In genomic region chr1:97424209-97424608, GRCh38 we compare ENCODE assay signal across 23 cellular contexts.
A peak's percentile ranks its signal among the peaks of the same experiment; 100 is the strongest.
DNase-seq lines count a peak whose midpoint lies in the region; ATAC-seq and TF ChIP-seq lines count a peak whose summit lies in the region.
"Had no signal": no experiment of that assay in that cellular context is flagged by ENCODE, and none has a peak within 500 bp of the region (broad histone marks: within the 10 kb centered on the region; RNA-seq: fewer than 3 reads in every experiment).

No MANE protein-coding gene starts in this region.

- DNase-seq in medulla oblongata (ENCODE audit: extremely low spot score) (peak; percentile 49), dermis blood vessel endothelial cell (no peak), nephron progenitor cell (no peak), activated gamma-delta T cell (lab: John Stamatoyannopoulos, UW) (no peak)
- DNase-seq in stimulated activated CD4-positive, alpha-beta T cell treated with anti-CD3 and anti-CD28 coated beads, Interleukin-2, amount 100 ng/mL, for 48 hours, result no peak
- DNase-seq: activated CD4-positive, alpha-beta memory T cell treated with anti-CD3 and anti-CD28 coated beads, Interleukin-2, amount 10 ng/mL, durations not matched to agents 7 days and 5 days; activated T-cell treated with anti-CD3 and anti-CD28 coated beads, Interleukin-2, amount 50 U/mL, for 1 hour; adrenal gland; effector CD4-positive, alpha-beta T cell; H7; heart left ventricle; IMR-90; NCI-H1092; NCI-H2227 treated with DMSO at 0.1 percent for 48 hours; NCI-H69; psoas muscle; stomach had no signal

- no peaks in the 10 kb centered on the region for H3K36me3 Mint-ChIP-seq in nephron progenitor cell (ENCODE audit: low read depth)
- H3K36me3 Mint-ChIP-seq: brain, memory B cell had no signal

- H3K4me3 Mint-ChIP-seq in nephron progenitor cell, result no peak overlapping the region
- H3K4me3 Mint-ChIP-seq: activated CD4-positive, alpha-beta memory T cell treated with anti-CD3 and anti-CD28 coated beads, Interleukin-2, amount 10 ng/mL, durations not matched to agents 7 days and 5 days; brain; memory B cell had no signal

- peaks cover 13% of the 10 kb centered on the region for H3K4me1 Mint-ChIP-seq in nephron progenitor cell
- H3K4me1 Mint-ChIP-seq: activated CD4-positive, alpha-beta memory T cell treated with anti-CD3 and anti-CD28 coated beads, Interleukin-2, amount 10 ng/mL, durations not matched to agents 7 days and 5 days; memory B cell had no signal

- H3K27me3 Mint-ChIP-seq in nephron progenitor cell (ENCODE audit: low read depth, poor library complexity), result peaks cover 6% of the 10 kb centered on the region
- H3K27me3 Mint-ChIP-seq: activated CD4-positive, alpha-beta memory T cell treated with anti-CD3 and anti-CD28 coated beads, Interleukin-2, amount 10 ng/mL, durations not matched to agents 7 days and 5 days; brain; memory B cell had no signal

- H3K27ac Mint-ChIP-seq in nephron progenitor cell, result no peak overlapping the region
- H3K27ac Mint-ChIP-seq: activated CD4-positive, alpha-beta memory T cell treated with anti-CD3 and anti-CD28 coated beads, Interleukin-2, amount 10 ng/mL, durations not matched to agents 7 days and 5 days; brain; memory B cell had no signal

- H3K9me3 Mint-ChIP-seq in nephron progenitor cell, result no peaks in the 10 kb centered on the region
- H3K9me3 Mint-ChIP-seq: activated CD4-positive, alpha-beta memory T cell treated with anti-CD3 and anti-CD28 coated beads, Interleukin-2, amount 10 ng/mL, durations not matched to agents 7 days and 5 days had no signal

- ATAC-seq in GM19025 (IDR thresholded peaks at IDR 0.05; ENCODE audit: low read depth, unreplicated experiment) (peak; percentile 56), GM21447 (IDR thresholded peaks at IDR 0.05; ENCODE audit: unreplicated experiment) (peak; percentile 64), HG03097 (IDR thresholded peaks at IDR 0.05; ENCODE audit: low FRiP score, unreplicated experiment) (peak; percentile 65)
- ATAC-seq: activated CD4-positive, CD25-positive, alpha-beta regulatory T cell treated with anti-CD3 and anti-CD28 coated beads, Interleukin-2, amount 50 U/mL, for 24 hours; heart left ventricle; psoas muscle had no signal

- no peak for TF ChIP-seq CTCF in nephron progenitor cell (IDR thresholded peaks at IDR 0.05)
